Comparison of ENCODE assay signal across 2 cellular contexts in genomic region chr13:113399755-113400149, GRCh38.
TF ChIP-seq lines count a peak whose summit lies in the region.

No MANE protein-coding gene starts in this region.

TF ChIP-seq in SK-N-SH, 30 proteins besides CTCF, POLR2A, EP300 and RAD21:
- TF ChIP-seq USF2 (IDR thresholded peaks at IDR 0.05; ENCODE audit: borderline replicate concordance, low read depth, low read length) (no peak), USF1 (IDR thresholded peaks at IDR 0.05; ENCODE audit: borderline replicate concordance, low read depth) (no peak), TAF1 (IDR thresholded peaks at IDR 0.05; ENCODE audit: borderline replicate concordance, low read depth, low read length) (no peak), GATA2 (CRISPR knock-in tag; IDR thresholded peaks at IDR 0.05) (no peak), JUND (IDR thresholded peaks at IDR 0.05) (no peak), RCOR1 (IDR thresholded peaks at IDR 0.05; ENCODE audit: low read length) (no peak), IRF3 (IDR thresholded peaks at IDR 0.05; ENCODE audit: low read depth, low read length) (no peak), NFIC (IDR thresholded peaks at IDR 0.05; ENCODE audit: borderline replicate concordance) (no peak), RFX5 (IDR thresholded peaks at IDR 0.05; ENCODE audit: low read length) (no peak), NRF1 (IDR thresholded peaks at IDR 0.05; ENCODE audit: low read depth, low read length) (no peak), MXI1 (IDR thresholded peaks at IDR 0.05; ENCODE audit: low read depth, low read length) (no peak), MEF2A (IDR thresholded peaks at IDR 0.05; ENCODE audit: borderline replicate concordance, low read depth) (no peak), EZH2phosphoT487 (IDR thresholded peaks at IDR 0.05; ENCODE audit: borderline replicate concordance, low read depth) (no peak), SMC3 (IDR thresholded peaks at IDR 0.05; ENCODE audit: low read depth, low read length) (no peak), FOSL2 (IDR thresholded peaks at IDR 0.05; ENCODE audit: borderline replicate concordance, low read depth) (no peak)
- TF ChIP-seq, protein P1, sequence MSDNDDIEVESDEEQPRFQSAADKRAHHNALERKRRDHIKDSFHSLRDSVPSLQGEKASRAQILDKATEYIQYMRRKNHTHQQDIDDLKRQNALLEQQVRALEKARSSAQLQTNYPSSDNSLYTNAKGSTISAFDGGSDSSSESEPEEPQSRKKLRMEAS (IDR thresholded peaks at IDR 0.05; ENCODE audit: low read depth) = no peak

TF ChIP-seq in WTC11, 78 proteins besides CTCF, POLR2A, EP300 and RAD21 (continued from another document):
- TF ChIP-seq, protein P2, sequence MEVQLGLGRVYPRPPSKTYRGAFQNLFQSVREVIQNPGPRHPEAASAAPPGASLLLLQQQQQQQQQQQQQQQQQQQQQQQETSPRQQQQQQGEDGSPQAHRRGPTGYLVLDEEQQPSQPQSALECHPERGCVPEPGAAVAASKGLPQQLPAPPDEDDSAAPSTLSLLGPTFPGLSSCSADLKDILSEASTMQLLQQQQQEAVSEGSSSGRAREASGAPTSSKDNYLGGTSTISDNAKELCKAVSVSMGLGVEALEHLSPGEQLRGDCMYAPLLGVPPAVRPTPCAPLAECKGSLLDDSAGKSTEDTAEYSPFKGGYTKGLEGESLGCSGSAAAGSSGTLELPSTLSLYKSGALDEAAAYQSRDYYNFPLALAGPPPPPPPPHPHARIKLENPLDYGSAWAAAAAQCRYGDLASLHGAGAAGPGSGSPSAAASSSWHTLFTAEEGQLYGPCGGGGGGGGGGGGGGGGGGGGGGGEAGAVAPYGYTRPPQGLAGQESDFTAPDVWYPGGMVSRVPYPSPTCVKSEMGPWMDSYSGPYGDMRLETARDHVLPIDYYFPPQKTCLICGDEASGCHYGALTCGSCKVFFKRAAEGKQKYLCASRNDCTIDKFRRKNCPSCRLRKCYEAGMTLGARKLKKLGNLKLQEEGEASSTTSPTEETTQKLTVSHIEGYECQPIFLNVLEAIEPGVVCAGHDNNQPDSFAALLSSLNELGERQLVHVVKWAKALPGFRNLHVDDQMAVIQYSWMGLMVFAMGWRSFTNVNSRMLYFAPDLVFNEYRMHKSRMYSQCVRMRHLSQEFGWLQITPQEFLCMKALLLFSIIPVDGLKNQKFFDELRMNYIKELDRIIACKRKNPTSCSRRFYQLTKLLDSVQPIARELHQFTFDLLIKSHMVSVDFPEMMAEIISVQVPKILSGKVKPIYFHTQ (CRISPR knock-in tag; IDR thresholded peaks at IDR 0.05) = no peak
- TF ChIP-seq, protein P3, sequence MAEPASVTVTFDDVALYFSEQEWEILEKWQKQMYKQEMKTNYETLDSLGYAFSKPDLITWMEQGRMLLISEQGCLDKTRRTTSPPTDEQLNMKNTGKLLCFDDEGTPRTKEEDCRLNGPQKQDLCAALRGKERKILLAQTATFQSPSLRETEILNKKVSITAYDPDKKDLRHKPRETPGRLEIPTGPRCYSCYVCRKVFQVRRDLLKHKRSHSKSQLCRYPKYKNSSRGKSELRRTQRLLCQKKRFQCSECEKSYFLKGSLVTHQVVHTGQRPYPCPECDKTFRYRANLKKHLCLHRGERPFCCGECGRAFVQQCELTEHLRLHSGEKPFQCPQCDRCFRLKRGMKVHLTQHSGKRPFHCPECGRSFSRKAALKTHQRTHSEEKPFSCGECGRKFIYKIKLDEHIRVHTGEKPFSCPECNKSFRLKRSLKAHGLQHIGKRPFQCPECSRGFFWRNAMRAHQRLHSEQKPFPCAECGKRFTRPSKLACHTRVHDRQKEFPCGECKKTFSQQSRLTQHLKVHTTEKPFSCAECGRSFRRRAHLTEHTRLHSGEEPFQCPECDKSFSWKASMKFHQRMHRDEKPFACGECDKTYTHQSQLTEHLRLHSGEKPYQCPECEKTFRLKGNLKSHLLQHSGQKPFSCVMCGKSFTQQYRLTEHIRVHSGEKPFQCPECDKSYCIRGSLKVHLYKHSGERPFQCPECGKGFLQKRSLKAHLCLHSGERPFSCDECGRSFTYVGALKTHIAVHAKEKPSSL (CRISPR knock-in tag; conservative IDR thresholded peaks at IDR 0.05) = no peak
- no peak for TF ChIP-seq CREM (CRISPR knock-in tag; IDR thresholded peaks at IDR 0.05)
- TF ChIP-seq, protein P4, sequence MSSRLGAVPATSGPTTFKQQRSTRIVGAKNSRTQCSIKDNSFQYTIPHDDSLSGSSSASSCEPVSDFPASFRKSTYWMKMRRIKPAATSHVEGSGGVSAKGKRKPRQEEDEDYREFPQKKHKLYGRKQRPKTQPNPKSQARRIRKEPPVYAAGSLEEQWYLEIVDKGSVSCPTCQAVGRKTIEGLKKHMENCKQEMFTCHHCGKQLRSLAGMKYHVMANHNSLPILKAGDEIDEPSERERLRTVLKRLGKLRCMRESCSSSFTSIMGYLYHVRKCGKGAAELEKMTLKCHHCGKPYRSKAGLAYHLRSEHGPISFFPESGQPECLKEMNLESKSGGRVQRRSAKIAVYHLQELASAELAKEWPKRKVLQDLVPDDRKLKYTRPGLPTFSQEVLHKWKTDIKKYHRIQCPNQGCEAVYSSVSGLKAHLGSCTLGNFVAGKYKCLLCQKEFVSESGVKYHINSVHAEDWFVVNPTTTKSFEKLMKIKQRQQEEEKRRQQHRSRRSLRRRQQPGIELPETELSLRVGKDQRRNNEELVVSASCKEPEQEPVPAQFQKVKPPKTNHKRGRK (CRISPR knock-in tag; IDR thresholded peaks at IDR 0.05; ENCODE audit: borderline replicate concordance) = no peak
- TF ChIP-seq ZNF416 (CRISPR knock-in tag; IDR thresholded peaks at IDR 0.05) = no peak
